ENCODE assay signal across 9 cellular contexts in the genomic region with DNA sequence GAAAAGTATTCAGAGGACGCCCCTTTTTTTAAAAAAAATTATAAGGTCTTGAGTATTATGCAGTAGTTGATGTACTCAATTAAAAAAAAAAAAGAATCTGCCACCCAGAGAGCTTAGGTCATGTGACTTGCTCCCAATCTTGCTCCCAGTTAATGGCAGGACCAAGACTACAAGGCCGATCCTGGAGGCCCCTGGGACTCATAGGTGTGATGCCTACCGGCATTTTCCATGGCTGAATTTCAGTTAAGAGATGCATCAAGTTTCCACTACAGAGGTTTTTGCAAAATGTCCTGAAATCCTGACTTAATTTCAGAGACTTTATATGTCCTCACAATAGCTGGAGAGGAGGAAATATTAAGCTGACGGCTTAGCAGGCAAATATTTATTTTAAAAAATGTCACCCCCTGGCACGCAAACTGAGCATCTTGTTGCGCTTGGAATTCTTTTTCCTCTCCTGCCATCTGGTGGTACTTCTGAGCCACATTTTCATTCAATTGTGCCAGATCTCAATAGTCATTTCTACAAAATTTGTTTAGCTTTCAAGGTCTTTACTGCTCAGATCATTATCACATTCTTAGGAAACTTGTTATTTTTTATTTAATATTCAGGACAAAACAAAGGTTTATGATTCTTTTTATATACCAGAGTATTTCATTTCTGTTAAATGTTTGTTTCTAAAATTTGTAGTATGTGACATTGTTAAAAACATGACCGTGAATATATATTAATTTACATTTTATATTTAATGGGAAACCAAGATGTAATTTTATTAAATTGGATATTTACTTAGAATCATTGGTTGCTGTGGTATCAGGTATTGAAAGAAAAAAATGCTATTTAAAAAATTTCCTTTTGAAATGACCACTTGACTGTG.
A peak's percentile ranks its signal among the peaks of the same experiment; 100 is the strongest.
DNase-seq lines count a peak whose midpoint lies in the region; ATAC-seq and TF ChIP-seq lines count a peak whose summit lies in the region.
"Had no signal": no experiment of that assay in that cellular context is flagged by ENCODE, and none has a peak within 500 bp of the region (broad histone marks: within the 10 kb centered on the region; RNA-seq: fewer than 3 reads in every experiment).

No MANE protein-coding gene starts in this region.

- no peak for ATAC-seq in activated CD8-positive, alpha-beta memory T cell treated with anti-CD3 and anti-CD28 coated beads, Interleukin-2, amount 10 ng/mL, durations not matched to agents 7 days and 5 days
- ATAC-seq in CD8-positive, alpha-beta T cell, result no peak

- H3K23ac ChIP-seq in mesendoderm (ENCODE audit: low read length), result no peak overlapping the region

- H2AFZ ChIP-seq in mammary epithelial cell (ENCODE audit: low read depth, low read length), result no peak overlapping the region

- no peak overlapping the region for H3K4ac ChIP-seq in mesendoderm (ENCODE audit: low read depth, low read length)

- no peak overlapping the region for H2AK5ac ChIP-seq in mesendoderm (ENCODE audit: low read length)

- H3K4me3 ChIP-seq in mammary epithelial cell (replicated peaks in 1 of 3; ENCODE audit: insufficient read depth in 1 of 3, low read depth in 2 of 3, low read length in 3 of 3), result no peak overlapping the region
- no peak overlapping the region for H3K4me3 ChIP-seq in mesendoderm (ENCODE audit: low read length)
- no peak overlapping the region for H3K4me3 ChIP-seq in CD8-positive, alpha-beta T cell (ENCODE audit: low read depth, low read length)

- intact Hi-C loops in mammary epithelial cell (cut with micrococcal nuclease), result loop anchor here (1.0 to 10.0 kb wide), 8 partner anchors 43 to 684 kb away; partner anchors contain the start of gene THRB
- intact Hi-C loops in activated T-helper 1 cell treated with anti-CD3 and anti-CD28 coated beads, Interleukin-12 subunit alpha, Interleukin-12 subunit beta, Interleukin-2, Interleukin-4 antibody, amounts not matched to agents 30 ng/mL and 10 ng/mL and 1 ng/mL, durations not matched to agents 14 hours and 24 hours and 36 hours (cut with micrococcal nuclease), result loop anchor here (5.0 to 10.0 kb wide), 3 partner anchors 179 to 981 kb away; partner anchors contain the start of gene TOP2B
- intact Hi-C loops in CD8-positive, alpha-beta T cell (cut with DNase I, micrococcal nuclease), result loop anchor here in 1 of 2 experiments (10.0 kb wide), 2 partner anchors 679 to 911 kb away; no protein-coding TSS in a partner anchor

- in situ Hi-C loops in mammary epithelial cell (cut with MboI; ENCODE audit: low sequenced_read_pairs in 2 of 2), result loop anchor here (25.0 kb wide), 3 partner anchors 421 to 696 kb away; no protein-coding TSS in a partner anchor

- H3K36me3 ChIP-seq in mammary epithelial cell (ENCODE audit: insufficient read depth, low read length) (no peaks in the 10 kb centered on the region), mesendoderm (ENCODE audit: control insufficient read depth, insufficient read depth, low read length) (no peaks in the 10 kb centered on the region)
- no peaks in the 10 kb centered on the region for H3K36me3 ChIP-seq in CD8-positive, alpha-beta T cell (ENCODE audit: insufficient read depth, low read length)

- peaks cover 11% of the 10 kb centered on the region for H3K27me3 ChIP-seq in mammary epithelial cell (ENCODE audit: insufficient read depth, low read length)
- no peaks in the 10 kb centered on the region for H3K27me3 ChIP-seq in mesendoderm (ENCODE audit: insufficient read depth, low read length, poor library complexity)
- H3K27me3 ChIP-seq in CD8-positive, alpha-beta T cell (ENCODE audit: insufficient read depth, low read length), result no peaks in the 10 kb centered on the region

- H3K56ac ChIP-seq in mesendoderm (ENCODE audit: low read length), result no peak overlapping the region

- no peak overlapping the region for H3K4me3 Mint-ChIP-seq in activated CD8-positive, alpha-beta memory T cell treated with anti-CD3 and anti-CD28 coated beads, Interleukin-2, amount 10 ng/mL, durations not matched to agents 7 days and 5 days
- no peak overlapping the region for H3K4me3 Mint-ChIP-seq in activated T-helper 1 cell treated with anti-CD3 and anti-CD28 coated beads, Interleukin-12 subunit alpha, Interleukin-12 subunit beta, Interleukin-2, Interleukin-4 antibody, amounts not matched to agents 30 ng/mL and 10 ng/mL and 1 ng/mL, durations not matched to agents 14 hours and 24 hours and 36 hours
- no peak overlapping the region for H3K4me3 Mint-ChIP-seq in CD8-positive, alpha-beta T cell
- H3K4me3 Mint-ChIP-seq: activated naive CD4-positive, alpha-beta T cell treated with anti-CD3 and anti-CD28 coated beads, Interleukin-2, amount 50 U/mL, for 24 hours had no signal

- H3K9me3 ChIP-seq in mammary epithelial cell (replicated peaks; ENCODE audit: insufficient read depth, low read length), result no peaks in the 10 kb centered on the region
- no peaks in the 10 kb centered on the region for H3K9me3 ChIP-seq in CD8-positive, alpha-beta T cell (ENCODE audit: low read length)

- 34% methylated on average over 7 of the region's 7 CpGs for WGBS in mammary epithelial cell (ENCODE audit: low coverage, missing lambda C conversion rate)
- WGBS in mesendoderm (ENCODE audit: extremely low coverage, insufficient coverage, low lambda C conversion rate), result no CpG with 5 or more reads among the region's 7 CpGs

- POLR2A ChIA-PET in CD8-positive, alpha-beta T cell (lab: Charles Lee), result no interaction called here

- H2BK15ac ChIP-seq in mesendoderm (replicated peaks; ENCODE audit: low read depth), result no peak overlapping the region

- no TSS peak for BruUV-seq in mammary epithelial cell (replicated peaks; lab: Mats Ljungman, UMichigan)

- H4K5ac ChIP-seq in mesendoderm (ENCODE audit: low read length), result no peak overlapping the region

- H3K4me1 ChIP-seq in mammary epithelial cell (ENCODE audit: insufficient read depth, low read length) (peaks cover 29% of the 10 kb centered on the region), mesendoderm (ENCODE audit: control insufficient read depth, low read depth, low read length) (no peaks in the 10 kb centered on the region)
- no peaks in the 10 kb centered on the region for H3K4me1 ChIP-seq in CD8-positive, alpha-beta T cell (ENCODE audit: insufficient read depth, low read length)

- H2BK120ac ChIP-seq in mesendoderm (ENCODE audit: low read depth, low read length), result no peak overlapping the region

- dilution Hi-C loops in mammary epithelial cell (cut with HindIII; ENCODE audit: low sequenced_read_pairs), result loop anchor here (25.0 kb wide), 1 partner anchor 421 kb away; no protein-coding TSS in a partner anchor

- H3K27ac ChIP-seq in mammary epithelial cell (ENCODE audit: insufficient read depth, low read depth, low read length), result no peak overlapping the region
- no peak overlapping the region for H3K27ac ChIP-seq in mesendoderm (ENCODE audit: low read depth, low read length)
- no peak overlapping the region for H3K27ac ChIP-seq in CD8-positive, alpha-beta T cell (ENCODE audit: low read depth, low read length)

- H3K4me1 Mint-ChIP-seq in activated CD8-positive, alpha-beta memory T cell treated with anti-CD3 and anti-CD28 coated beads, Interleukin-2, amount 10 ng/mL, durations not matched to agents 7 days and 5 days, result peaks cover 19% of the 10 kb centered on the region
- H3K4me1 Mint-ChIP-seq in activated T-helper 1 cell treated with anti-CD3 and anti-CD28 coated beads, Interleukin-12 subunit alpha, Interleukin-12 subunit beta, Interleukin-2, Interleukin-4 antibody, amounts not matched to agents 30 ng/mL and 10 ng/mL and 1 ng/mL, durations not matched to agents 14 hours and 24 hours and 36 hours (ENCODE audit: low read depth), result peaks cover 22% of the 10 kb centered on the region
- H3K4me1 Mint-ChIP-seq in CD8-positive, alpha-beta T cell (ENCODE audit: low read depth), result no peaks in the 10 kb centered on the region
- H3K4me1 Mint-ChIP-seq: activated naive CD4-positive, alpha-beta T cell treated with anti-CD3 and anti-CD28 coated beads, Interleukin-2, amount 50 U/mL, for 24 hours had no signal

- no peak overlapping the region for H3K27ac Mint-ChIP-seq in activated CD8-positive, alpha-beta memory T cell treated with anti-CD3 and anti-CD28 coated beads, Interleukin-2, amount 10 ng/mL, durations not matched to agents 7 days and 5 days
- no peak overlapping the region for H3K27ac Mint-ChIP-seq in activated T-helper 1 cell treated with anti-CD3 and anti-CD28 coated beads, Interleukin-12 subunit alpha, Interleukin-12 subunit beta, Interleukin-2, Interleukin-4 antibody, amounts not matched to agents 30 ng/mL and 10 ng/mL and 1 ng/mL, durations not matched to agents 14 hours and 24 hours and 36 hours
- H3K27ac Mint-ChIP-seq in CD8-positive, alpha-beta T cell, result no peak overlapping the region
- H3K27ac Mint-ChIP-seq: activated naive CD4-positive, alpha-beta T cell treated with anti-CD3 and anti-CD28 coated beads, Interleukin-2, amount 50 U/mL, for 24 hours had no signal

- H3K4me2 ChIP-seq in mammary epithelial cell (ENCODE audit: insufficient read depth, low read depth, low read length) (peak overlapping the region; percentile 15), mesendoderm (ENCODE audit: low read length) (no peak overlapping the region)

- CTCF ChIA-PET in mammary epithelial cell (lab: Charles Lee; ENCODE audit: low non-redundant PET), result interaction anchor here (0.6 to 0.7 kb wide), 6 partner anchors 30 to 795 kb away, joined by 3 to 4 read pairs (median 3); no protein-coding TSS in a partner anchor
- CTCF ChIA-PET in activated CD8-positive, alpha-beta memory T cell treated with anti-CD3 and anti-CD28 coated beads, Interleukin-2, amount 10 ng/mL, durations not matched to agents 7 days and 5 days (lab: Charles Lee), result interaction anchor here (1.1 kb wide), 1 partner anchor 498 kb away, joined by 3 read pairs; no protein-coding TSS in a partner anchor
- CTCF ChIA-PET in CD8-positive, alpha-beta T cell (lab: Charles Lee), result no interaction called here

- H2BK5ac ChIP-seq in mesendoderm (ENCODE audit: low read length), result no peak overlapping the region

- no peaks in the 10 kb centered on the region for H4K20me1 ChIP-seq in mammary epithelial cell (ENCODE audit: insufficient read depth, low read length)

- H3K27me3 Mint-ChIP-seq in activated CD8-positive, alpha-beta memory T cell treated with anti-CD3 and anti-CD28 coated beads, Interleukin-2, amount 10 ng/mL, durations not matched to agents 7 days and 5 days, result peaks cover 73% of the 10 kb centered on the region
- peaks cover 47% of the 10 kb centered on the region for H3K27me3 Mint-ChIP-seq in activated T-helper 1 cell treated with anti-CD3 and anti-CD28 coated beads, Interleukin-12 subunit alpha, Interleukin-12 subunit beta, Interleukin-2, Interleukin-4 antibody, amounts not matched to agents 30 ng/mL and 10 ng/mL and 1 ng/mL, durations not matched to agents 14 hours and 24 hours and 36 hours (ENCODE audit: insufficient read depth)
- H3K27me3 Mint-ChIP-seq in CD8-positive, alpha-beta T cell (ENCODE audit: low read depth), result no peaks in the 10 kb centered on the region

- H3K18ac ChIP-seq in mesendoderm (ENCODE audit: low read length), result no peak overlapping the region

- no peaks in the 10 kb centered on the region for H3K36me3 Mint-ChIP-seq in activated CD8-positive, alpha-beta memory T cell treated with anti-CD3 and anti-CD28 coated beads, Interleukin-2, amount 10 ng/mL, durations not matched to agents 7 days and 5 days
- no peaks in the 10 kb centered on the region for H3K36me3 Mint-ChIP-seq in activated T-helper 1 cell treated with anti-CD3 and anti-CD28 coated beads, Interleukin-12 subunit alpha, Interleukin-12 subunit beta, Interleukin-2, Interleukin-4 antibody, amounts not matched to agents 30 ng/mL and 10 ng/mL and 1 ng/mL, durations not matched to agents 14 hours and 24 hours and 36 hours (ENCODE audit: low read depth)
- no peaks in the 10 kb centered on the region for H3K36me3 Mint-ChIP-seq in CD8-positive, alpha-beta T cell
- H3K36me3 Mint-ChIP-seq: activated naive CD4-positive, alpha-beta T cell treated with anti-CD3 and anti-CD28 coated beads, Interleukin-2, amount 50 U/mL, for 24 hours had no signal

- no peaks in the 10 kb centered on the region for H3K79me1 ChIP-seq in mesendoderm (ENCODE audit: low read length)

- no peak overlapping the region for H4K8ac ChIP-seq in mesendoderm (ENCODE audit: low read depth, low read length)

- DNase-seq in NCI-H82 (lab: John Stamatoyannopoulos, UW), result peak; percentile 40
- no peak for DNase-seq in NCI-H82 treated with DMSO at 0.1 percent for 48 hours (lab: John Stamatoyannopoulos, UW; ENCODE audit: unreplicated experiment)
- peak; percentile 26 for DNase-seq in NCI-H2029 (lab: John Stamatoyannopoulos, UW)
- peak; percentile 45 for DNase-seq in mammary epithelial cell
- DNase-seq in mesendoderm, result peak; percentile 63
- DNase-seq in activated CD8-positive, alpha-beta memory T cell treated with anti-CD3 and anti-CD28 coated beads, Interleukin-2, amount 10 ng/mL, durations not matched to agents 7 days and 5 days, result no peak
- no peak for DNase-seq in activated T-helper 1 cell treated with anti-CD3 and anti-CD28 coated beads, Interleukin-12 subunit alpha, Interleukin-12 subunit beta, Interleukin-2, Interleukin-4 antibody, amounts not matched to agents 30 ng/mL and 10 ng/mL and 1 ng/mL, durations not matched to agents 14 hours and 24 hours and 36 hours (ENCODE audit: low spot score)
- DNase-seq in CD8-positive, alpha-beta T cell, result no peak

- TF ChIP-seq CTCF in mammary epithelial cell (conservative IDR thresholded peaks at IDR 0.05 in 1 of 2, IDR thresholded peaks at IDR 0.05 in 1 of 2; ENCODE audit: extremely low read depth in 1 of 2, insufficient read depth in 1 of 2, low read depth in 1 of 2, low read length in 2 of 2), result peak; percentile 62 to 65
- TF ChIP-seq CTCF in CD8-positive, alpha-beta T cell (IDR thresholded peaks at IDR 0.05), result no peak

- H3K79me2 ChIP-seq in mammary epithelial cell (ENCODE audit: insufficient read depth, low read length) (no peaks in the 10 kb centered on the region), mesendoderm (ENCODE audit: control insufficient read depth, insufficient read depth, low read length) (no peaks in the 10 kb centered on the region)

- H3K9ac ChIP-seq in mammary epithelial cell (ENCODE audit: insufficient read depth, low read length) (no peak overlapping the region), mesendoderm (ENCODE audit: low read length) (no peak overlapping the region)

- H3K9me3 Mint-ChIP-seq in activated CD8-positive, alpha-beta memory T cell treated with anti-CD3 and anti-CD28 coated beads, Interleukin-2, amount 10 ng/mL, durations not matched to agents 7 days and 5 days (ENCODE audit: low read depth), result no peaks in the 10 kb centered on the region
- no peaks in the 10 kb centered on the region for H3K9me3 Mint-ChIP-seq in activated T-helper 1 cell treated with anti-CD3 and anti-CD28 coated beads, Interleukin-12 subunit alpha, Interleukin-12 subunit beta, Interleukin-2, Interleukin-4 antibody, amounts not matched to agents 30 ng/mL and 10 ng/mL and 1 ng/mL, durations not matched to agents 14 hours and 24 hours and 36 hours
- H3K9me3 Mint-ChIP-seq in CD8-positive, alpha-beta T cell, result no peaks in the 10 kb centered on the region
- H3K9me3 Mint-ChIP-seq: activated naive CD4-positive, alpha-beta T cell treated with anti-CD3 and anti-CD28 coated beads, Interleukin-2, amount 50 U/mL, for 24 hours had no signal

Comparison
In these comparisons a context has a peak if more than half of its experiments do, and no peak if none do; other contexts are left out.
1. DNase-seq: peak in NCI-H82 (single experiment), NCI-H2029 (single experiment), mammary epithelial cell (single experiment) and mesendoderm (single experiment); none in NCI-H82 treated with DMSO at 0.1 percent for 48 hours (single experiment), activated CD8-positive, alpha-beta memory T cell treated with anti-CD3 and anti-CD28 coated beads, Interleukin-2, amount 10 ng/mL, durations not matched to agents 7 days and 5 days (single experiment), activated T-helper 1 cell treated with anti-CD3 and anti-CD28 coated beads, Interleukin-12 subunit alpha, Interleukin-12 subunit beta, Interleukin-2, Interleukin-4 antibody, amounts not matched to agents 30 ng/mL and 10 ng/mL and 1 ng/mL, durations not matched to agents 14 hours and 24 hours and 36 hours (single experiment) and CD8-positive, alpha-beta T cell (0 of 7).